14 cellular contexts compared by ENCODE assay signal in genomic region chr5:134007581-134008256, GRCh38. TPM values are rescaled to one million over a fixed set of nuclear protein-coding genes. Genes with fewer than 3 reads are reported as not detected.
DNase-seq lines count a peak whose midpoint lies in the region; TF ChIP-seq lines count a peak whose summit lies in the region.
"Had no signal": no experiment of that assay in that cellular context is flagged by ENCODE, and none has a peak within 500 bp of the region (broad histone marks: within the 10 kb centered on the region; RNA-seq: fewer than 3 reads in every experiment).

No MANE protein-coding gene starts in this region.

- TF ChIP-seq POLR2A in prostate gland (IDR thresholded peaks at IDR 0.05): no peak

- H3K27me3 ChIP-seq in AG04450 (ENCODE audit: control insufficient read depth, insufficient read depth, low read length) (peaks cover 1% of the 10 kb centered on the region), prostate gland (replicated peaks; ENCODE audit: insufficient read depth) (no peaks in the 10 kb centered on the region)
- H3K27me3 ChIP-seq: dorsolateral prefrontal cortex had no signal

- TF ChIP-seq CTCF in AG04450 (IDR thresholded peaks at IDR 0.05; ENCODE audit: low read depth, low read length): no peak
- no peak for TF ChIP-seq CTCF in prostate gland (IDR thresholded peaks at IDR 0.05)

- peak overlapping the region; percentile 11 for H3K27ac ChIP-seq in AG04450 (ENCODE audit: low read depth, low read length)
- H3K27ac ChIP-seq in prostate gland: no peak overlapping the region
- H3K27ac ChIP-seq: dorsolateral prefrontal cortex had no signal

- intact Hi-C loops in prostate gland (cut with DNase I): no loop called here

- no peaks in the 10 kb centered on the region for H3K36me3 ChIP-seq in prostate gland

- H3K4me3 ChIP-seq in AG04450 (ENCODE audit: low read depth, low read length) (no peak overlapping the region), prostate gland (no peak overlapping the region)
- H3K4me3 ChIP-seq: dorsolateral prefrontal cortex had no signal

- WGBS in prostate gland: 73% methylated on average over 14 of the region's 14 CpGs

- DNase-seq in AG04450 (ENCODE audit: low read depth, low spot score) (no peak), HCEC 1CT (peak; percentile 32), SK-N-DZ (ENCODE audit: low spot score) (peak; percentile 58), iPS-NIHi11 (ENCODE audit: low spot score) (peak; percentile 93), NCI-H1048 (lab: John Stamatoyannopoulos, UW) (no peak), prostate gland (ENCODE audit: low spot score) (no peak), CD1c-positive myeloid dendritic cell (ENCODE audit: extremely low spot score) (no peak), C1 segment of cervical spinal cord (lab: John Stamatoyannopoulos, UW) (no peak)
- DNase-seq: KBM-7; kidney; NCI-H1930; stimulated activated CD4-positive, alpha-beta T cell treated with anti-CD3 and anti-CD28 coated beads, Interleukin-4, amount 100 ng/mL, for 4 hours; stimulated activated naive B cell treated with anti-CD40 and anti-IgM and Interleukin-4, amounts not matched to agents 10 μg/mL and 1 μg/mL and 100 μg/mL, for 72 hours had no signal

- H3K4me1 ChIP-seq in prostate gland (replicated peaks): peaks cover 12% of the 10 kb centered on the region

- POLR2A ChIA-PET in AG04450 (lab: Yijun Ruan, JAX): no interaction called here

- H3K9me3 ChIP-seq in AG04450 (ENCODE audit: control insufficient read depth, insufficient read depth, low read length) (peaks cover 3% of the 10 kb centered on the region), prostate gland (no peaks in the 10 kb centered on the region)

- CTCF ChIA-PET in AG04450 (lab: Charles Lee): interaction anchor here (1.3 to 1.4 kb wide), 2 partner anchors 19 to 32 kb away, joined by 3 to 6 read pairs; no protein-coding TSS in a partner anchor

RNA-seq across cellular contexts. Expression of gene VDAC1, which starts 2.9 kb away (rescaled TPM):
- polyA plus RNA-seq in AG04450 (2011; rRNA removed): 218 and 262 TPM in 2 replicates
- 141 and 160 TPM in 2 replicates for polyA minus RNA-seq in AG04450 (2011; rRNA and poly(A)+ RNA removed)
- polyA plus RNA-seq in SK-N-DZ (2014; cell fraction: cytosol; rRNA removed): 259 and 280 TPM in 2 replicates
- 115 and 147 TPM in 2 replicates for polyA plus RNA-seq in SK-N-DZ (2014; cell fraction: nucleus; rRNA removed)
- total RNA-seq in prostate gland: 100 to 1,000 TPM; 142 to 143 TPM

RNA-seq across cellular contexts. Expression of gene C5orf15, which starts 39.3 kb away (rescaled TPM):
- polyA plus RNA-seq in AG04450 (2011; rRNA removed): 87.5 and 92.9 TPM in 2 replicates
- 52.5 and 55.2 TPM in 2 replicates for polyA minus RNA-seq in AG04450 (2011; rRNA and poly(A)+ RNA removed)
- polyA plus RNA-seq in SK-N-DZ (2014; cell fraction: cytosol; rRNA removed): 71.5 and 78.8 TPM in 2 replicates
- 29.8 and 42.3 TPM in 2 replicates for polyA plus RNA-seq in SK-N-DZ (2014; cell fraction: nucleus; rRNA removed)
- 10 to 100 TPM; 68.4 to 71.8 TPM for total RNA-seq in prostate gland

Comparison
In these comparisons a context has a peak if more than half of its experiments do, and no peak if none do; other contexts are left out.
1. DNase-seq: peak in HCEC 1CT (single experiment), SK-N-DZ (single experiment) and iPS-NIHi11 (single experiment); none in AG04450 (single experiment), NCI-H1048 (single experiment), prostate gland (single experiment), CD1c-positive myeloid dendritic cell (single experiment) and C1 segment of cervical spinal cord (0 of 14).